1 cellular context compared by ENCODE assay signal in the genomic region with DNA sequence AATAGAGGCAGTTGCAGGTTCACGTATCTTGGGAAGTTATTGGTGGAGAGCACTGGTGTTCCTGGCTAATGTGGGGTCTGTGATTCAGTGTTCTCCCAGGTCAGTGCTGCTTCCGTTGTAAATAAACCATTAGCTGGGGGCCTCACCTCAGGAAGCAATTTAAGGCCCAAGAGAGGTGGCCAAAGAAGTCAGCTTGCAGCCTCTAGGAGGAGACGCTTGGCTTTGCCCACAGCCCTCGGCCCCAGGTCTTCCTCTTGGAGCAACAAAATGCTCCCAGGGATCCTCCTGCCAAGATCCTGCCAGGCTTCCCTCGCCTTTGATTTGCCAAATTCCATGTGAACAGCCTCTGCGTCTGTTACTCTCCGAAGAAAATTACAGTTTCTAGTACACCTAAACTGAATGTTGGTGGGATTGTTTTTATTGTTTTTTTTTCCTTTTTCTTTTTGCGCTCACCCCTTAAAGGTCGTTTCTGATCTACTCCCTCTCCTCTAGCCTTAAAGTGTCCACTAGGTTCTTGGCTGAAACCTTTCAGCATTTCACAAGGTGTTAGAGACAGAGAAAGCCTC.
TF ChIP-seq lines count a peak whose summit lies in the region.

No MANE protein-coding gene starts in this region.

TF ChIP-seq in SK-N-SH treated with all-trans-retinoic acid at 6 μM for 48 hours, 23 proteins besides CTCF, POLR2A, EP300 and RAD21 (continued from another document):
- TF ChIP-seq, protein P1, sequence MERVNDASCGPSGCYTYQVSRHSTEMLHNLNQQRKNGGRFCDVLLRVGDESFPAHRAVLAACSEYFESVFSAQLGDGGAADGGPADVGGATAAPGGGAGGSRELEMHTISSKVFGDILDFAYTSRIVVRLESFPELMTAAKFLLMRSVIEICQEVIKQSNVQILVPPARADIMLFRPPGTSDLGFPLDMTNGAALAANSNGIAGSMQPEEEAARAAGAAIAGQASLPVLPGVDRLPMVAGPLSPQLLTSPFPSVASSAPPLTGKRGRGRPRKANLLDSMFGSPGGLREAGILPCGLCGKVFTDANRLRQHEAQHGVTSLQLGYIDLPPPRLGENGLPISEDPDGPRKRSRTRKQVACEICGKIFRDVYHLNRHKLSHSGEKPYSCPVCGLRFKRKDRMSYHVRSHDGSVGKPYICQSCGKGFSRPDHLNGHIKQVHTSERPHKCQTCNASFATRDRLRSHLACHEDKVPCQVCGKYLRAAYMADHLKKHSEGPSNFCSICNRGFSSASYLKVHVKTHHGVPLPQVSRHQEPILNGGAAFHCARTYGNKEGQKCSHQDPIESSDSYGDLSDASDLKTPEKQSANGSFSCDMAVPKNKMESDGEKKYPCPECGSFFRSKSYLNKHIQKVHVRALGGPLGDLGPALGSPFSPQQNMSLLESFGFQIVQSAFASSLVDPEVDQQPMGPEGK (CRISPR knock-in tag; IDR thresholded peaks at IDR 0.05; ENCODE audit: borderline replicate concordance): no peak
- 0 out of 2 replicates have a peak, but pooled peaks have one; percentile 12 for TF ChIP-seq OSR1 (CRISPR knock-in tag; IDR thresholded peaks at IDR 0.05)
- TF ChIP-seq ZFP30 (CRISPR knock-in tag; IDR thresholded peaks at IDR 0.05): no peak
- TF ChIP-seq ZNF70 (CRISPR knock-in tag; IDR thresholded peaks at IDR 0.05): no peak
